In the genomic region with DNA sequence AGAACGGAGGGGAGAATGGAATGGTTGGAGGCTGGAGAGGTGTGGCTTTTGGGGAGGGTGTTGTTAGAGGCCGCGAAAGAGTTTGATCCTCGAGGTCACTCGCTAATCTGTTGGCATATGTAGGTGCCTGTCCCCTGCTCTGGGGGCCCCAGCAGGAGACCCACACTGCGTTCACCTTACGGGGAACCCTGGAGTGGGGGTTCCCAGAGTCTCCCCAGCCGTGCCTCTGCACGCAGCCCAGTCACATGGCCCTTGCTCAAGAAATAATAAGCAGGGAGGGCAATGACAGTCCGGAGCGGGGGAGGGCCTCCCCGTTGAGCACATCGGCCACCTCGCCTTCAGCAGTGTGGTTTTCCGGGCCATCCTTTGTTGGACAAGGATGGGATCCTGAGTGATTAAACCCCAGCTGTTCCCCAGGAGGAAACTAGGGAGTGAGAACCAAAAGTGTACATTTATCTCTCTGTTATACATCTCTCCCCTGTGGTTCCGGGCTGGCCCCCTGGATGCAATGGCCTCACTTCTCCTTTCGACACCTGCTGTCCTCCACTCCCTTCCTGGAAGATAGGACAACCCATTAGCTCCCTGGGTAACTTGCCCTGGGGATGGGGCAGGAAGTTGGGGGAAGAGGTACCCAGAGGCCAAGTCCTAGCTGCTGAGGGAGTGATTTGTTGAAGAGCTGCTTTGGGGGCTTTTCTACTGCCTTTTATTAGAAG, we compare ENCODE assay signal across 8 cellular contexts. TPM values are rescaled to one million over a fixed set of nuclear protein-coding genes. Genes with fewer than 3 reads are reported as not detected.
DNase-seq lines count a peak whose midpoint lies in the region; ATAC-seq and TF ChIP-seq lines count a peak whose summit lies in the region.

No MANE protein-coding gene starts in this region.

- H3K79me2 ChIP-seq in PC-9 (ENCODE audit: low read depth) = peaks cover 54% of the 10 kb centered on the region

- H3K4me1 ChIP-seq in PC-9 (replicated peaks; ENCODE audit: insufficient read depth) (peaks cover 68% of the 10 kb centered on the region), mesodermal cell (ENCODE audit: control insufficient read depth, insufficient read depth, low read length, poor library complexity, severe bottlenecking) (peaks cover 50% of the 10 kb centered on the region), upper lobe of left lung (peaks cover 35 to 77% (median 54%) of the 10 kb centered on the region in 4 donors)

- no peaks in the 10 kb centered on the region for H3K9me3 ChIP-seq in PC-9 (ENCODE audit: insufficient read depth, low read depth)
- no peaks in the 10 kb centered on the region for H3K9me3 ChIP-seq in mesodermal cell (ENCODE audit: control insufficient read depth, low read length)
- no peaks in the 10 kb centered on the region for H3K9me3 ChIP-seq in upper lobe of left lung

- TF ChIP-seq POLR2A in upper lobe of left lung (IDR thresholded peaks at IDR 0.05) = peak in 2 of 4 donors; percentile 0 to 15

- peaks cover 17 to 25% of the 10 kb centered on the region in 2 donors for H3K27me3 Mint-ChIP-seq in effector memory CD8-positive, alpha-beta T cell

- peak overlapping the region; percentile 48; the same call in 1 of the 2 replicates for H3K4me3 ChIP-seq in GM06990 (replicated peaks; ENCODE audit: low read depth, low read length)
- H3K4me3 ChIP-seq in PC-9 = peak overlapping the region; percentile 97
- peak overlapping the region; percentile 95 for H3K4me3 ChIP-seq in mesodermal cell (ENCODE audit: extremely low read depth, insufficient read depth, low read length, poor library complexity, severe bottlenecking)
- H3K4me3 ChIP-seq in upper lobe of left lung = peak overlapping the region; percentile 57 to 90 (median 76)

- no peaks in the 10 kb centered on the region for H3K36me3 ChIP-seq in GM06990 (ENCODE audit: control insufficient read depth, insufficient read depth, low read length)
- no peaks in the 10 kb centered on the region for H3K36me3 ChIP-seq in PC-9 (ENCODE audit: low read depth)
- peaks cover 9% of the 10 kb centered on the region for H3K36me3 ChIP-seq in mesodermal cell (ENCODE audit: control insufficient read depth, insufficient read depth, low read length)
- H3K36me3 ChIP-seq in upper lobe of left lung = no peaks in the 10 kb centered on the region

- intact Hi-C loops in PC-9 (cut with micrococcal nuclease; ENCODE audit: unreplicated experiment) = loop anchor here (2.0 to 10.0 kb wide), 3 partner anchors 15 to 201 kb away; partner anchors contain the start of genes ZBTB1 and ZBTB25

- H3K9me3 Mint-ChIP-seq in effector memory CD8-positive, alpha-beta T cell = no peaks in the 10 kb centered on the region

- H3K4me2 ChIP-seq in PC-9 = peak overlapping the region; percentile 96

- TF ChIP-seq EP300 in upper lobe of left lung (IDR thresholded peaks at IDR 0.05) = no peak

- no peak for DNase-seq in GM06990 (ENCODE audit: extremely low read depth, insufficient read length)
- no peak for DNase-seq in PC-9
- no peak for DNase-seq in effector memory CD8-positive, alpha-beta T cell
- peak; percentile 30 to 54 for DNase-seq in upper lobe of left lung
- DNase-seq in stimulated activated CD4-positive, alpha-beta T cell treated with anti-CD3 and anti-CD28 coated beads, Interleukin-15, amount 100 ng/mL, for 24 hours = no peak

- H3K27ac Mint-ChIP-seq in effector memory CD8-positive, alpha-beta T cell = peak overlapping the region; percentile 55 to 91

- no peaks in the 10 kb centered on the region for H4K20me1 ChIP-seq in PC-9 (ENCODE audit: insufficient read depth)

- H3F3A ChIP-seq in PC-9 (ENCODE audit: insufficient read depth, low read depth) = peaks cover 32% of the 10 kb centered on the region

- H3K36me3 Mint-ChIP-seq in effector memory CD8-positive, alpha-beta T cell (ENCODE audit: insufficient read depth) = peaks cover 8% of the 10 kb centered on the region

- peak; percentile 42 for ATAC-seq in effector memory CD8-positive, alpha-beta T cell (replicated peaks)
- ATAC-seq in upper lobe of left lung (ENCODE audit: low FRiP score in 2 of 2) (peak in 1 of 2 donors; percentile 13), GM21390 (IDR thresholded peaks at IDR 0.05; ENCODE audit: unreplicated experiment) (no peak), GM18873 (IDR thresholded peaks at IDR 0.05; ENCODE audit: low FRiP score, unreplicated experiment) (no peak)

- H3K27ac ChIP-seq in PC-9 (no peak overlapping the region), mesodermal cell (ENCODE audit: low read depth, low read length, severe bottlenecking) (peak overlapping the region; percentile 91), upper lobe of left lung (peak overlapping the region; percentile 77 to 91 (median 84))

- H3K27me3 ChIP-seq in GM06990 (replicated peaks; ENCODE audit: control insufficient read depth, insufficient read depth, low read length) (peaks cover 3% of the 10 kb centered on the region), PC-9 (ENCODE audit: insufficient read depth, low read depth) (no peaks in the 10 kb centered on the region), upper lobe of left lung (no peaks in the 10 kb centered on the region)

- H2AFZ ChIP-seq in PC-9 = peak overlapping the region; percentile 95

- peaks cover 56 to 57% of the 10 kb centered on the region in 2 donors for H3K4me1 Mint-ChIP-seq in effector memory CD8-positive, alpha-beta T cell (ENCODE audit: low read depth in 2 of 2)

- peak overlapping the region; percentile 79 to 85 for H3K4me3 Mint-ChIP-seq in effector memory CD8-positive, alpha-beta T cell

- POLR2A ChIA-PET in PC-9 (lab: Charles Lee; ENCODE audit: unreplicated experiment) = interaction anchor here (0.7 kb wide), 1 partner anchor 56 kb away, joined by 3 read pairs; no protein-coding TSS in a partner anchor

- 2 to 5% methylated on average over 6 to 13 of the region's 17 CpGs for WGBS in mesodermal cell (ENCODE audit: insufficient coverage in 2 of 2), 2 experiments
- 24 to 32% methylated on average over 11 to 17 of the region's 17 CpGs for WGBS in upper lobe of left lung, 2 donors

- no peaks in the 10 kb centered on the region for H3K9me2 ChIP-seq in PC-9 (ENCODE audit: insufficient read depth)

- CTCF ChIA-PET in PC-9 (lab: Charles Lee) = interaction anchor here (0.6 kb wide), 1 partner anchor 54 kb away, joined by 6 read pairs; no protein-coding TSS in a partner anchor

- BruUV-seq in PC-9 (replicated peaks; lab: Mats Ljungman, UMichigan) = TSS peak; percentile 38

- TF ChIP-seq CTCF in GM06990 (IDR thresholded peaks at IDR 0.05; ENCODE audit: insufficient read depth, low read length, poor library complexity, severe bottlenecking) (no peak), PC-9 (conservative IDR thresholded peaks at IDR 0.05) (no peak), upper lobe of left lung (IDR thresholded peaks at IDR 0.05) (no peak)

RNA-seq across cellular contexts. Expression of gene PLEKHG3, which starts 1.3 kb away (rescaled TPM):
- 59.3 and 61.7 TPM in 2 replicates for total RNA-seq in PC-9 (2021)
- 46.7 TPM for polyA plus RNA-seq in mesodermal cell (2013, experiment 1 of 2)
- polyA plus RNA-seq in mesodermal cell (2013, experiment 2 of 2) = 42.4 TPM
- total RNA-seq in upper lobe of left lung = 10 to 100 TPM; 12.8 to 49.2 (median 34.8) TPM

Comparison
In these comparisons a context has a peak if more than half of its experiments do, and no peak if none do; other contexts are left out.
1. DNase-seq: peak in upper lobe of left lung (2 of 2); none in GM06990 (single experiment), PC-9 (0 of 2), effector memory CD8-positive, alpha-beta T cell (0 of 3) and stimulated activated CD4-positive, alpha-beta T cell treated with anti-CD3 and anti-CD28 coated beads, Interleukin-15, amount 100 ng/mL, for 24 hours (single experiment).
2. Peak in every context shown above with its lines, with median percentiles within 50 percentile points of each other: H3K4me3 ChIP-seq.